1 cellular context compared by ENCODE assay signal in the genomic region with DNA sequence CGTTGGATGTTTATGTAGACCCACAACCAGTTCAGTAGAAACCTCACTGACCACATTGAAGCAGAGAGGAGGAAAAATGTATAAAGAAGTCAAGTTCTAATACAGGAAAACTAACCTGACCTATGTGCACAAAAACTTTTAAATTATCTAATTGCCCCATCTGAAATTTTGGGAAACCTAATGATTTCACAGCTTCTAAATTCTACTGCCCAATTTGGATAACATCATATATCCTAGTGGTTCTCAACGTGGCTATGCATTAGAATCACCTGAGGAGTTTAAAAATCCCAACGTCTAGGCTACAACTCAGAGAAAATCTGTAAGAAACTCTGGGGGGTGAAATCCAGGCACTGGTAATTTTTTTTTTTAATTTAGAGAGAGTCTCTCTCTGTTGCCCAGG.
TF ChIP-seq lines count a peak whose summit lies in the region.

No MANE protein-coding gene starts in this region.

TF ChIP-seq in A549, 52 proteins besides CTCF, POLR2A, EP300 and RAD21 (continued from another document):
- TF ChIP-seq, protein P1, sequence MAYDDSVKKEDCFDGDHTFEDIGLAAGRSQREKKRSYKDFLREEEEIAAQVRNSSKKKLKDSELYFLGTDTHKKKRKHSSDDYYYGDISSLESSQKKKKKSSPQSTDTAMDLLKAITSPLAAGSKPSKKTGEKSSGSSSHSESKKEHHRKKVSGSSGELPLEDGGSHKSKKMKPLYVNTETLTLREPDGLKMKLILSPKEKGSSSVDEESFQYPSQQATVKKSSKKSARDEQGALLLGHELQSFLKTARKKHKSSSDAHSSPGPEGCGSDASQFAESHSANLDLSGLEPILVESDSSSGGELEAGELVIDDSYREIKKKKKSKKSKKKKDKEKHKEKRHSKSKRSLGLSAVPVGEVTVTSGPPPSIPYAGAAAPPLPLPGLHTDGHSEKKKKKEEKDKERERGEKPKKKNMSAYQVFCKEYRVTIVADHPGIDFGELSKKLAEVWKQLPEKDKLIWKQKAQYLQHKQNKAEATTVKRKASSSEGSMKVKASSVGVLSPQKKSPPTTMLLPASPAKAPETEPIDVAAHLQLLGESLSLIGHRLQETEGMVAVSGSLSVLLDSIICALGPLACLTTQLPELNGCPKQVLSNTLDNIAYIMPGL (CRISPR knock-in tag; IDR thresholded peaks at IDR 0.05; ENCODE audit: borderline replicate concordance), result 0 out of 2 replicates have a peak, but pooled peaks have one; percentile 53
TF ChIP-seq in A549: peak in this region for 3.
